Comparison of ENCODE assay signal across 28 cellular contexts in genomic region chr4:182699825-182700224, GRCh38.
"Had no signal": no experiment of that assay in that cellular context is flagged by ENCODE, and none has a peak within 500 bp of the region (broad histone marks: within the 10 kb centered on the region; RNA-seq: fewer than 3 reads in every experiment).

No MANE protein-coding gene starts in this region.

- H3K36me3 ChIP-seq: breast epithelium had no signal

- H3K4me1 ChIP-seq: body of pancreas, breast epithelium had no signal

- DNase-seq: activated CD4-positive, alpha-beta memory T cell treated with anti-CD3 and anti-CD28 coated beads, Interleukin-2, amount 10 ng/mL, durations not matched to agents 7 days and 5 days; activated CD4-positive, alpha-beta T cell treated with anti-CD3 and anti-CD28 coated beads for 1 hour; activated CD4-positive, alpha-beta T cell treated with anti-CD3 and anti-CD28 coated beads for 48 hours; activated CD4-positive, CD25-positive, alpha-beta regulatory T cell; activated effector memory CD4-positive, alpha-beta T cell treated with anti-CD3 and anti-CD28 coated beads, Interleukin-2, amount 50 U/mL, for 16 hours; activated naive CD4-positive, alpha-beta T cell; activated naive CD4-positive, alpha-beta T cell treated with anti-CD3 and anti-CD28 coated beads, Interleukin-2, amount 50 U/mL, for 16 hours; activated naive CD8-positive, alpha-beta T cell treated with anti-CD3 and anti-CD28 coated beads, Interleukin-2, amount 10 ng/mL, durations not matched to agents 7 days and 5 days; activated T-cell treated with anti-CD3 and anti-CD28 coated beads, Interleukin-2, amount 50 U/mL, for 1 hour; activated T-cell treated with anti-CD3 and anti-CD28 coated beads, Interleukin-2, amount 50 U/mL, for 72 hours; body of pancreas; NCI-H1092 treated with DMSO at 0.1 percent for 48 hours; NCI-H1436; NCI-H1694; NCI-H1930; NCI-H2081 treated with DMSO at 0.1 percent for 48 hours; NCI-H226; NCI-H446 treated with DMSO at 0.1 percent for 48 hours; PC-9; Right ventricle myocardium superior; SW 1271; T-helper 1 cell; T-helper 2 cell; T-helper 9 cell had no signal

- H3K27me3 ChIP-seq: body of pancreas, breast epithelium had no signal

- H3K4me2 ChIP-seq: PC-9 had no signal

- ATAC-seq: activated T-cell treated with anti-CD3 and anti-CD28 coated beads, Interleukin-2, amount 50 U/mL, for 72 hours; activated T-helper 17 cell treated with anti-CD3 and anti-CD28 coated beads, Interleukin-2, amount 50 U/mL, for 72 hours; body of pancreas; K562 had no signal

- H2AFZ ChIP-seq: PC-9 had no signal

- H3K27ac ChIP-seq: body of pancreas, breast epithelium, PC-9, VCaP had no signal

- H3K4me3 ChIP-seq: body of pancreas, breast epithelium, K562, PC-9 had no signal

- H3K9me3 ChIP-seq: body of pancreas, breast epithelium had no signal
